Comparison of ENCODE assay signal across 20 cellular contexts in the genomic region with DNA sequence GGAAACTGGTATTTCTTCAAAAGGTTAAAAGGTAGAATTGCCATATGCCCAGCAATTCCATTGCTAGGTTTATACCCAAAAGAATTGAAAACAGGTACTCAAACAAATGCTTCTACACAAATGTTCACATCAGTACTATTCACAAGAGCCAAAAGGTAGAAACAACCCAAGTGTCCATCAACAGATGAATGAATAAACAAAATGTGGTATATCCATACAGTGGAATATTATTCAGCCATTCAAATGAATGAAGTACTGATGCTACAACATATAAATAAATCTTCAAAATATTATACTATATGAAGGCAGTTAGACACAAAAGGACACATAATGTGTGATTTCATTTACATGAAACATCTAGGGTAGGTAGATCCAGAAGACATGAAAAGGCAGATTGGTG. TPM values are rescaled to one million over a fixed set of nuclear protein-coding genes. Genes with fewer than 3 reads are reported as not detected.
DNase-seq lines count a peak whose midpoint lies in the region; ATAC-seq, FAIRE-seq and TF ChIP-seq lines count a peak whose summit lies in the region.
"Had no signal": no experiment of that assay in that cellular context is flagged by ENCODE, and none has a peak within 500 bp of the region (broad histone marks: within the 10 kb centered on the region; RNA-seq: fewer than 3 reads in every experiment).

No MANE protein-coding gene starts in this region.

- TF ChIP-seq POLR2A in A549 (IDR thresholded peaks at IDR 0.05; ENCODE audit: low read length), result no peak

- TF ChIP-seq CTCF in A549 (IDR thresholded peaks at IDR 0.05) (no peak), HEK293 (tag by site-specific recombination; IDR thresholded peaks at IDR 0.05) (no peak)

- H3K4me1 ChIP-seq in A549 (no peaks in the 10 kb centered on the region), HEK293 (ENCODE audit: control insufficient read depth, insufficient read depth, low read length) (no peaks in the 10 kb centered on the region)
- H3K4me1 ChIP-seq: BLaER1 treated with 17β-estradiol and CSF1 and Interleukin-3, amounts not matched to agents 10 nM and 100 nM; Caco-2 had no signal

- no peak for DNase-seq in A549 (ENCODE audit: low read depth in 1 of 2, low spot score in 1 of 2)
- no peak for DNase-seq in GM19239 (ENCODE audit: insufficient read length, low spot score)
- no peak for DNase-seq in superior temporal gyrus (ENCODE audit: extremely low spot score)
- DNase-seq in T-helper 9 cell, result no peak
- DNase-seq: 8988T; AML-193; Caco-2; Calu3; CD4-positive, alpha-beta T cell; CD8-positive, alpha-beta T cell; DMS79 treated with DMSO at 0.1 percent for 48 hours; GF-D8 had no signal

- H3K9me3 ChIP-seq in A549 (0 out of 3 replicates have a peak, but pooled peaks cover 3% of the 10 kb centered on the region), HEK293 (ENCODE audit: control insufficient read depth, insufficient read depth, low read depth, low read length) (no peaks in the 10 kb centered on the region)
- H3K9me3 ChIP-seq: Caco-2 had no signal

- no peak for ATAC-seq in A549
- ATAC-seq in HG03442 (IDR thresholded peaks at IDR 0.05; ENCODE audit: unreplicated experiment), result no peak
- ATAC-seq: CD8-positive, alpha-beta T cell had no signal

- no peak for TF ChIP-seq EP300 in A549 (IDR thresholded peaks at IDR 0.05)

- no peak overlapping the region for H3K4me2 ChIP-seq in A549
- H3K4me2 ChIP-seq: BLaER1 treated with 17β-estradiol and CSF1 and Interleukin-3, amounts not matched to agents 10 nM and 100 nM had no signal

- H3K27ac ChIP-seq in A549, result no peak overlapping the region
- no peak overlapping the region for H3K27ac ChIP-seq in HEK293 (ENCODE audit: extremely low read depth, low read depth, low read length)
- H3K27ac ChIP-seq: BLaER1 treated with 17β-estradiol and CSF1 and Interleukin-3, amounts not matched to agents 10 nM and 100 nM; C4-2B had no signal

- CTCF ChIA-PET in A549 (lab: Yijun Ruan, JAX), result no interaction called here
- CTCF ChIA-PET in HEK293 (lab: Yijun Ruan, JAX), result no interaction called here

- H3K4me3 ChIP-seq in A549, result no peak overlapping the region
- no peak overlapping the region for H3K4me3 ChIP-seq in HEK293 (ENCODE audit: low read depth, low read length)
- H3K4me3 ChIP-seq: BLaER1 treated with 17β-estradiol and CSF1 and Interleukin-3, amounts not matched to agents 10 nM and 100 nM had no signal

- H3K36me3 ChIP-seq in HEK293 (ENCODE audit: control insufficient read depth in 2 of 2, insufficient read depth in 1 of 2, low read length in 2 of 2), result peaks cover 0 to 4% of the 10 kb centered on the region in 2 experiments; a peak in 1 of 3 replicates

- FAIRE-seq in A549 (lab: Jason Lieb, UNC) (peak; percentile 23), GM19239 (lab: Jason Lieb, UNC) (peak; percentile 78)
- FAIRE-seq: A204.1, D721Med, G401.6, GM12891 had no signal

- POLR2A ChIA-PET in A549 (lab: Yijun Ruan, JAX), result no interaction called here
- POLR2A ChIA-PET in HEK293 (lab: Yijun Ruan, JAX), result no interaction called here

- no peak for TF ChIP-seq RAD21 in A549 (conservative IDR thresholded peaks at IDR 0.05 in 1 of 2, IDR thresholded peaks at IDR 0.05 in 1 of 2)

TF ChIP-seq in A549, 52 proteins besides CTCF, POLR2A, EP300 and RAD21:
- TF ChIP-seq ZC3H11A (IDR thresholded peaks at IDR 0.05), result no peak
- TF ChIP-seq FOSB (CRISPR knock-in tag; IDR thresholded peaks at IDR 0.05), result no peak
- TF ChIP-seq SREBF2 (IDR thresholded peaks at IDR 0.05), result no peak
- no peak for TF ChIP-seq HDAC2 (IDR thresholded peaks at IDR 0.05)

TF ChIP-seq in HEK293, 187 proteins besides CTCF, POLR2A, EP300 and RAD21:
- no peak for TF ChIP-seq ZNF549 (tag by site-specific recombination; IDR thresholded peaks at IDR 0.05)
- no peak for TF ChIP-seq ZNF624 (tag by site-specific recombination; IDR thresholded peaks at IDR 0.05)
- TF ChIP-seq ZNF146 (tag by site-specific recombination; IDR thresholded peaks at IDR 0.05), result peak; percentile 21; the same call in 1 of the 2 replicates
- TF ChIP-seq, protein P1, sequence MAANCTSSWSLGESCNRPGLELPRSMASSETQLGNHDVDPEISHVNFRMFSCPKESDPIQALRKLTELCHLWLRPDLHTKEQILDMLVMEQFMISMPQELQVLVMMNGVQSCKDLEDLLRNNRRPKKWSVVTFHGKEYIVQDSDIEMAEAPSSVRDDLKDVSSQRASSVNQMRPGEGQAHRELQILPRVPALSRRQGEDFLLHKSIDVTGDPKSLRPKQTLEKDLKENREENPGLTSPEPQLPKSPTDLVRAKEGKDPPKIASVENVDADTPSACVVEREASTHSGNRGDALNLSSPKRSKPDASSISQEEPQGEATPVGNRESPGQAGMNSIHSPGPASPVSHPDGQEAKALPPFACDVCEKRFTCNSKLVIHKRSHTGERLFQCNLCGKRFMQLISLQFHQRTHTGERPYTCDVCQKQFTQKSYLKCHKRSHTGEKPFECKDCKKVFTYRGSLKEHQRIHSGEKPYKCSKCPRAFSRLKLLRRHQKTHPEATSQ (tag by site-specific recombination; IDR thresholded peaks at IDR 0.05), result no peak
- TF ChIP-seq, protein P2, sequence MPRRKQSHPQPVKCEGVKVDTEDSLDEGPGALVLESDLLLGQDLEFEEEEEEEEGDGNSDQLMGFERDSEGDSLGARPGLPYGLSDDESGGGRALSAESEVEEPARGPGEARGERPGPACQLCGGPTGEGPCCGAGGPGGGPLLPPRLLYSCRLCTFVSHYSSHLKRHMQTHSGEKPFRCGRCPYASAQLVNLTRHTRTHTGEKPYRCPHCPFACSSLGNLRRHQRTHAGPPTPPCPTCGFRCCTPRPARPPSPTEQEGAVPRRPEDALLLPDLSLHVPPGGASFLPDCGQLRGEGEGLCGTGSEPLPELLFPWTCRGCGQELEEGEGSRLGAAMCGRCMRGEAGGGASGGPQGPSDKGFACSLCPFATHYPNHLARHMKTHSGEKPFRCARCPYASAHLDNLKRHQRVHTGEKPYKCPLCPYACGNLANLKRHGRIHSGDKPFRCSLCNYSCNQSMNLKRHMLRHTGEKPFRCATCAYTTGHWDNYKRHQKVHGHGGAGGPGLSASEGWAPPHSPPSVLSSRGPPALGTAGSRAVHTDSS (tag by site-specific recombination; IDR thresholded peaks at IDR 0.05), result no peak
- TF ChIP-seq YY1 (tag by site-specific recombination; IDR thresholded peaks at IDR 0.05), result no peak
- TF ChIP-seq EGR2 (tag by site-specific recombination; IDR thresholded peaks at IDR 0.05; ENCODE audit: low read depth), result no peak

RNA-seq across cellular contexts. Expression of a gene that starts 41.6 kb away (rescaled TPM):
- polyA plus RNA-seq in A549 (2011; rRNA removed) (10.0 and 10.8 TPM in 2 replicates), A549 (2017; fragmentation: RNase III; extraction: RNeasy Plus Mini Kit Qiagen cat#74134 plus additional on column Dnase treatment) (7.7 to 9.3 TPM (median 9.3 TPM) in 3 replicates)
- 4.6 and 6.0 TPM in 2 replicates for polyA plus RNA-seq in A549 (2012; cell fraction: cytosol; rRNA removed)
- polyA plus RNA-seq in A549 (2012; cell fraction: nucleus; rRNA removed), result 1.3 and 2.5 TPM in 2 replicates
- 5.4 and 6.6 TPM in 2 replicates for polyA minus RNA-seq in A549 (2011; rRNA and poly(A)+ RNA removed)

RNA-seq across cellular contexts. Expression of a gene that starts 42.1 kb away (rescaled TPM):
- 8.1 and 8.6 TPM in 2 replicates for polyA plus RNA-seq in A549 (2011; rRNA removed)
- polyA plus RNA-seq in A549 (2012; cell fraction: cytosol; rRNA removed), result 1.9 and 2.6 TPM in 2 replicates
- 1.00 and 1.6 TPM in 2 replicates for polyA plus RNA-seq in A549 (2012; cell fraction: nucleus; rRNA removed)
- polyA plus RNA-seq in A549 (2017; fragmentation: RNase III; extraction: RNeasy Plus Mini Kit Qiagen cat#74134 plus additional on column Dnase treatment), result 2.4 to 3.3 TPM (median 2.4 TPM) in 3 replicates
- 9.8 and 11.3 TPM in 2 replicates for polyA minus RNA-seq in A549 (2011; rRNA and poly(A)+ RNA removed)
